In genomic region chr2:207594245-207594644, GRCh38 we compare ENCODE assay signal across 8 cellular contexts.
"Had no signal": no experiment of that assay in that cellular context is flagged by ENCODE, and none has a peak within 500 bp of the region (broad histone marks: within the 10 kb centered on the region; RNA-seq: fewer than 3 reads in every experiment).

No MANE protein-coding gene starts in this region.

- H3K9me3 ChIP-seq: pancreas had no signal

- ATAC-seq: heart right ventricle, left lung, pancreas had no signal

- H3K4me3 ChIP-seq: cardiac muscle cell, heart right ventricle, left lung, pancreas, stomach had no signal

- H3K4me3 Mint-ChIP-seq: neural crest cell had no signal

- H3K4me1 ChIP-seq: heart right ventricle, pancreas, stomach had no signal

- H3K27me3 ChIP-seq: cardiac muscle cell, heart right ventricle, left lung, pancreas, stomach had no signal

- H3K4me1 Mint-ChIP-seq: neural crest cell had no signal

- DNase-seq: activated T-cell treated with anti-CD3 and anti-CD28 coated beads, Interleukin-2, amount 50 U/mL, for 48 hours; heart right ventricle; left lung; pancreas; stimulated activated CD4-positive, alpha-beta T cell treated with anti-CD3 and anti-CD28 coated beads, Interleukin-4, amount 100 ng/mL, for 4 hours; stomach had no signal

- H3K27ac ChIP-seq: cardiac muscle cell, heart right ventricle, left lung, pancreas, stomach had no signal
